8 cellular contexts compared by ENCODE assay signal in the genomic region with DNA sequence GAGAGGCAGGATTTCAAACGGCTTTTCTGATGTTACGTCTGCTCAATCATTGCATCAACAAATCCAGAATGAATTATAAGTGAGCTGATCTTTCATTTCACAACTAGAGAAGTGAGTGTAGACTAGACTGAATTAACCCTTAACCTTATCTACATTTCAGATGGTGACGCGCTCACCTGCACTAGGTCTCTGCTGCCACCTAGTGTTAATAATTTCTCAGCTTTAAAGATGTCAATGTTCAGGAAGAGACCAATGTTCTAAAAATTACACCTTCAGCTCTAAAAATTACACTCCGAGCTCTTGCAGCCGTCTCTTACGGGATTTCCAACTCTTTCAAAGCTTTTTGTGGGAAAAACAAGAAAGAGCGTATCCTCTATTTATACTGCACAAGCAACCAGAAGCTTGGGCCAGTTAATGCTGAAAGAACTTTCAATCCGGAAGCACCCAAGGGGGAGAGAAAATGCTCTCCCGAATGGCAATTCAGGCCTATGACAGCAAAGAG.
DNase-seq lines count a peak whose midpoint lies in the region; ATAC-seq and TF ChIP-seq lines count a peak whose summit lies in the region.

No MANE protein-coding gene starts in this region.

- DNase-seq in COLO668 (lab: John Stamatoyannopoulos, UW; ENCODE audit: unreplicated experiment): peak; percentile 10
- peak; percentile 56 for DNase-seq in HPDE6-E6E7 (ENCODE audit: extremely low spot score)
- DNase-seq in dermis blood vessel endothelial cell: peak; percentile 70
- peak; percentile 64 for DNase-seq in midbrain (lab: John Stamatoyannopoulos, UW)
- no peak for DNase-seq in activated T-helper 2 cell treated with anti-CD3 and anti-CD28 coated beads, Interferon-gamma antibody, Interleukin-2, Interleukin-4, amounts not matched to agents 10 μg/mL and 5 μg/mL and 100 μg/mL, durations not matched to agents 14 hours and 24 hours and 36 hours (ENCODE audit: low spot score)

- ATAC-seq in GM18505 (IDR thresholded peaks at IDR 0.05; ENCODE audit: unreplicated experiment): peak; percentile 59
- ATAC-seq in HG03045 (IDR thresholded peaks at IDR 0.05; ENCODE audit: unreplicated experiment): no peak

- no peaks in the 10 kb centered on the region for H3K36me3 Mint-ChIP-seq in activated T-helper 2 cell treated with anti-CD3 and anti-CD28 coated beads, Interferon-gamma antibody, Interleukin-2, Interleukin-4, amounts not matched to agents 10 μg/mL and 5 μg/mL and 100 μg/mL, durations not matched to agents 14 hours and 24 hours and 36 hours (ENCODE audit: low read depth)

- peak; percentile 93 for TF ChIP-seq CTCF in OCI-LY1 (IDR thresholded peaks at IDR 0.05; ENCODE audit: low read length)

- no peak overlapping the region for H3K27ac Mint-ChIP-seq in activated T-helper 2 cell treated with anti-CD3 and anti-CD28 coated beads, Interferon-gamma antibody, Interleukin-2, Interleukin-4, amounts not matched to agents 10 μg/mL and 5 μg/mL and 100 μg/mL, durations not matched to agents 14 hours and 24 hours and 36 hours

- H3K9me3 ChIP-seq in OCI-LY1 (ENCODE audit: low read length): no peaks in the 10 kb centered on the region

- no peak overlapping the region for H3K4me3 ChIP-seq in OCI-LY1 (ENCODE audit: low read depth, low read length, poor library complexity, severe bottlenecking)

- peak overlapping the region; percentile 94; the same call in 1 of the 2 replicates for H2AFZ ChIP-seq in OCI-LY1 (ENCODE audit: low read length)

- H4K20me1 ChIP-seq in OCI-LY1 (ENCODE audit: insufficient read depth, low read length): no peaks in the 10 kb centered on the region

- no peaks in the 10 kb centered on the region for H3K36me3 ChIP-seq in OCI-LY1 (ENCODE audit: insufficient read depth, low read length)

- H3F3A ChIP-seq in OCI-LY1 (ENCODE audit: insufficient read depth, low read length): no peaks in the 10 kb centered on the region

- no peaks in the 10 kb centered on the region for H3K9me3 Mint-ChIP-seq in activated T-helper 2 cell treated with anti-CD3 and anti-CD28 coated beads, Interferon-gamma antibody, Interleukin-2, Interleukin-4, amounts not matched to agents 10 μg/mL and 5 μg/mL and 100 μg/mL, durations not matched to agents 14 hours and 24 hours and 36 hours

- no peaks in the 10 kb centered on the region for H3K9me2 ChIP-seq in OCI-LY1 (ENCODE audit: low read depth, low read length)

- no peaks in the 10 kb centered on the region for H3K27me3 Mint-ChIP-seq in activated T-helper 2 cell treated with anti-CD3 and anti-CD28 coated beads, Interferon-gamma antibody, Interleukin-2, Interleukin-4, amounts not matched to agents 10 μg/mL and 5 μg/mL and 100 μg/mL, durations not matched to agents 14 hours and 24 hours and 36 hours (ENCODE audit: low read depth)

- peak overlapping the region; percentile 56 for H3K4me2 ChIP-seq in OCI-LY1 (ENCODE audit: low read length)

- H3K79me2 ChIP-seq in OCI-LY1 (ENCODE audit: insufficient read depth, low read length): no peaks in the 10 kb centered on the region

- H3K4me3 Mint-ChIP-seq in activated T-helper 2 cell treated with anti-CD3 and anti-CD28 coated beads, Interferon-gamma antibody, Interleukin-2, Interleukin-4, amounts not matched to agents 10 μg/mL and 5 μg/mL and 100 μg/mL, durations not matched to agents 14 hours and 24 hours and 36 hours (ENCODE audit: low read depth): no peak overlapping the region

- peaks cover 8% of the 10 kb centered on the region for H3K4me1 ChIP-seq in OCI-LY1 (ENCODE audit: insufficient read depth, low read length, severe bottlenecking)

- TF ChIP-seq POLR2A in GM18505 (IDR thresholded peaks at IDR 0.05; ENCODE audit: borderline replicate concordance, extremely low read depth, insufficient read depth, insufficient read length): no peak

- intact Hi-C loops in activated T-helper 2 cell treated with anti-CD3 and anti-CD28 coated beads, Interferon-gamma antibody, Interleukin-2, Interleukin-4, amounts not matched to agents 10 μg/mL and 5 μg/mL and 100 μg/mL, durations not matched to agents 14 hours and 24 hours and 36 hours (cut with micrococcal nuclease): loop anchor here (1.0 to 5.0 kb wide), 2 partner anchors 50 to 153 kb away; no protein-coding TSS in a partner anchor

- H3K4me1 Mint-ChIP-seq in activated T-helper 2 cell treated with anti-CD3 and anti-CD28 coated beads, Interferon-gamma antibody, Interleukin-2, Interleukin-4, amounts not matched to agents 10 μg/mL and 5 μg/mL and 100 μg/mL, durations not matched to agents 14 hours and 24 hours and 36 hours (ENCODE audit: low read depth): peaks cover 3% of the 10 kb centered on the region

- H3K27me3 ChIP-seq in OCI-LY1 (ENCODE audit: insufficient read depth, low read length): no peaks in the 10 kb centered on the region

- H3K27ac ChIP-seq in OCI-LY1 (ENCODE audit: low read depth, low read length, poor library complexity, severe bottlenecking): no peak overlapping the region

- H3K9ac ChIP-seq in OCI-LY1 (ENCODE audit: low read length): peak overlapping the region; percentile 34; the same call in 1 of the 2 replicates
